15 cellular contexts compared by ENCODE assay signal in genomic region chr3:29385056-29385455, GRCh38.
DNase-seq lines count a peak whose midpoint lies in the region; TF ChIP-seq lines count a peak whose summit lies in the region.
"Had no signal": no experiment of that assay in that cellular context is flagged by ENCODE, and none has a peak within 500 bp of the region (broad histone marks: within the 10 kb centered on the region; RNA-seq: fewer than 3 reads in every experiment).

No MANE protein-coding gene starts in this region.

- no peak overlapping the region for H3K9ac ChIP-seq in subcutaneous abdominal adipose tissue (ENCODE audit: low read length in 5 of 5)

- H3K27me3 ChIP-seq in subcutaneous abdominal adipose tissue (ENCODE audit: control insufficient read depth in 5 of 5, insufficient read depth in 4 of 5, low read length in 5 of 5) = no peaks in the 10 kb centered on the region
- H3K27me3 ChIP-seq: neutrophil, tibial nerve had no signal

- H3K4me3 ChIP-seq in cardiac fibroblast (replicated peaks in 1 of 2; ENCODE audit: low read depth in 2 of 2, low read length in 2 of 2) = peak overlapping the region in 1 of 2 donors; percentile 1
- H3K4me3 ChIP-seq in subcutaneous abdominal adipose tissue (ENCODE audit: low read depth in 1 of 5, low read length in 5 of 5) = no peak overlapping the region
- H3K4me3 ChIP-seq: tibial nerve had no signal

- peaks cover 0 to 22% (median 18%) of the 10 kb centered on the region in 5 donors for H3K4me1 ChIP-seq in subcutaneous abdominal adipose tissue (ENCODE audit: control insufficient read depth in 5 of 5, insufficient read depth in 5 of 5, low read length in 5 of 5)
- H3K4me1 ChIP-seq: Caco-2 had no signal

- peak overlapping the region; percentile 63 for H3K27ac ChIP-seq in subcutaneous abdominal adipose tissue (ENCODE audit: low read depth, low read length)
- H3K27ac ChIP-seq: neutrophil had no signal

- DNase-seq in LHCN-M2 (ENCODE audit: low read depth) = peak; percentile 84
- DNase-seq in cardiac fibroblast (ENCODE audit: low read depth in 2 of 2) = peak; percentile 52 to 75
- peak; percentile 30 for DNase-seq in kidney glomerular epithelial cell (lab: John Stamatoyannopoulos, UW)
- no peak for DNase-seq in SHP77 treated with DMSO at 0.1 percent for 48 hours (lab: John Stamatoyannopoulos, UW)
- DNase-seq in GM13977 (ENCODE audit: low spot score) = no peak
- DNase-seq in SIG-M5 treated with dmso at 0.1 percent for 504 hours (lab: John Stamatoyannopoulos, UW; ENCODE audit: unreplicated experiment) = no peak
- DNase-seq in activated CD8-positive, alpha-beta memory T cell treated with anti-CD3 and anti-CD28 coated beads, Interleukin-2, amount 50 U/mL, for 48 hours = no peak
- DNase-seq: activated CD4-positive, alpha-beta T cell treated with anti-CD3 and anti-CD28 coated beads, Interleukin-2, amount 50 U/mL, for 1 hour; activated naive CD4-positive, alpha-beta T cell treated with anti-CD3 and anti-CD28 coated beads, Interleukin-2, amount 10 ng/mL, durations not matched to agents 7 days and 5 days; Caco-2; NCI-H1048; SW 1271 had no signal

- H3K36me3 ChIP-seq in subcutaneous abdominal adipose tissue (ENCODE audit: control insufficient read depth in 5 of 5, insufficient read depth in 5 of 5, low read length in 5 of 5) = no peaks in the 10 kb centered on the region
- H3K36me3 ChIP-seq: neutrophil, tibial nerve had no signal

- in situ Hi-C loops in GM13977 (cut with MboI; ENCODE audit: low pct_unique_long_range_greater_than_20kb, low sequenced_read_pairs, unreplicated experiment) = no loop called here

- TF ChIP-seq CTCF in cardiac fibroblast (IDR thresholded peaks at IDR 0.05; ENCODE audit: low read depth, low read length) (no peak), GM13977 (IDR thresholded peaks at IDR 0.05; ENCODE audit: extremely low read depth, insufficient read depth, missing control alignments) (no peak)

- H3K9me3 ChIP-seq in subcutaneous abdominal adipose tissue (ENCODE audit: control insufficient read depth in 5 of 5, low read length in 5 of 5) = no peaks in the 10 kb centered on the region
- H3K9me3 ChIP-seq: Caco-2, neutrophil had no signal

Comparison
In these comparisons a context has a peak if more than half of its experiments do, and no peak if none do; other contexts are left out.
1. DNase-seq: peak in LHCN-M2 (single experiment), cardiac fibroblast (2 of 2) and kidney glomerular epithelial cell (single experiment); none in SHP77 treated with DMSO at 0.1 percent for 48 hours (single experiment), GM13977 (single experiment), SIG-M5 treated with dmso at 0.1 percent for 504 hours (single experiment) and activated CD8-positive, alpha-beta memory T cell treated with anti-CD3 and anti-CD28 coated beads, Interleukin-2, amount 50 U/mL, for 48 hours (single experiment).